1 cellular context compared by ENCODE assay signal in genomic region chr1:150407330-150407729, GRCh38.
TF ChIP-seq lines count a peak whose summit lies in the region.

No MANE protein-coding gene starts in this region.

TF ChIP-seq in WTC11, 78 proteins besides CTCF, POLR2A, EP300 and RAD21 (continued from another document):
- TF ChIP-seq ERG (CRISPR knock-in tag; IDR thresholded peaks at IDR 0.05) (no peak), MLX (CRISPR knock-in tag; IDR thresholded peaks at IDR 0.05) (no peak), PREB (CRISPR knock-in tag; IDR thresholded peaks at IDR 0.05; ENCODE audit: borderline replicate concordance) (no peak), MAX (CRISPR knock-in tag; IDR thresholded peaks at IDR 0.05) (no peak), ZSCAN18 (CRISPR knock-in tag; IDR thresholded peaks at IDR 0.05) (no peak), FOXP1 (CRISPR knock-in tag; IDR thresholded peaks at IDR 0.05; ENCODE audit: borderline replicate concordance) (no peak), AFF4 (CRISPR knock-in tag; IDR thresholded peaks at IDR 0.05; ENCODE audit: borderline replicate concordance) (no peak), MYBL2 (CRISPR knock-in tag; IDR thresholded peaks at IDR 0.05) (no peak), ZNF671 (CRISPR knock-in tag; IDR thresholded peaks at IDR 0.05) (no peak), ESRRA (CRISPR knock-in tag; IDR thresholded peaks at IDR 0.05; ENCODE audit: borderline replicate concordance) (no peak), GTF2I (CRISPR knock-in tag; conservative IDR thresholded peaks at IDR 0.05) (no peak), E2F5 (CRISPR knock-in tag; IDR thresholded peaks at IDR 0.05) (no peak), E2F4 (CRISPR knock-in tag; IDR thresholded peaks at IDR 0.05; ENCODE audit: borderline replicate concordance, low read depth) (no peak), ELF4 (CRISPR knock-in tag; IDR thresholded peaks at IDR 0.05; ENCODE audit: low read depth) (no peak), SMAD4 (CRISPR knock-in tag; IDR thresholded peaks at IDR 0.05) (no peak), ZNF416 (CRISPR knock-in tag; IDR thresholded peaks at IDR 0.05) (no peak), SOX15 (CRISPR knock-in tag; IDR thresholded peaks at IDR 0.05) (no peak)
